In genomic region chr7:74165867-74166593, GRCh38 we compare ENCODE assay signal across 1 cellular context.
TF ChIP-seq lines count a peak whose summit lies in the region.

No MANE protein-coding gene starts in this region.

TF ChIP-seq in HepG2, 621 proteins besides CTCF, POLR2A, EP300 and RAD21 (continued from another document):
- no peak for TF ChIP-seq ZGPAT (CRISPR knock-in tag; IDR thresholded peaks at IDR 0.05)
- TF ChIP-seq MXI1 (IDR thresholded peaks at IDR 0.05; ENCODE audit: borderline replicate concordance, low read depth, low read length) = no peak
- TF ChIP-seq ZNF770 (CRISPR knock-in tag; IDR thresholded peaks at IDR 0.05) = peak; percentile 98
- TF ChIP-seq CHCHD3 (CRISPR knock-in tag; IDR thresholded peaks at IDR 0.05) = no peak
- no peak for TF ChIP-seq CC2D1A (CRISPR knock-in tag; IDR thresholded peaks at IDR 0.05)
- TF ChIP-seq CEBPG (CRISPR knock-in tag; IDR thresholded peaks at IDR 0.05) = 0 out of 2 replicates have a peak, but pooled peaks have one; percentile 39
- TF ChIP-seq ZNF10 (CRISPR knock-in tag; IDR thresholded peaks at IDR 0.05; ENCODE audit: borderline replicate concordance, low read depth) = no peak
- TF ChIP-seq TEAD3 (CRISPR knock-in tag; optimal IDR thresholded peaks at IDR 0.05; ENCODE audit: borderline replicate concordance) = peak; percentile 84
- no peak for TF ChIP-seq ZZZ3 (CRISPR knock-in tag; IDR thresholded peaks at IDR 0.05; ENCODE audit: borderline replicate concordance)
- peak; percentile 44; the same call in 1 of the 2 replicates for TF ChIP-seq CEBPB (IDR thresholded peaks at IDR 0.05; ENCODE audit: borderline replicate concordance, low read depth, low read length)
